In genomic region chr3:110626652-110627101, GRCh38 we compare ENCODE assay signal across 8 cellular contexts.
DNase-seq lines count a peak whose midpoint lies in the region; ATAC-seq and TF ChIP-seq lines count a peak whose summit lies in the region.
"Not testable (repeated sequence)": the region's sequence is repeated elsewhere in the genome, so short reads cannot be mapped to it uniquely, and the experiment has no call there.

No MANE protein-coding gene starts in this region.

- CTCF ChIA-PET in CD4-positive, alpha-beta memory T cell (lab: Charles Lee; ENCODE audit: partially characterized antibody): not testable (repeated sequence)

- POLR2A ChIA-PET in CD4-positive, alpha-beta memory T cell (lab: Charles Lee; ENCODE audit: partially characterized antibody): not testable (repeated sequence)

- not testable (repeated sequence) for H3K9ac ChIP-seq in KMS-11; mesendoderm (ENCODE audit: low read length)

- H4K20me1 ChIP-seq in KMS-11 (ENCODE audit: insufficient read depth): not testable (repeated sequence)

- H3K27ac Mint-ChIP-seq in CD4-positive, alpha-beta memory T cell: peak overlapping the region in 6 of 7 donors; percentile 5 to 88 (median 70)
- H3K27ac Mint-ChIP-seq in T-helper 2 cell treated with Interferon-gamma antibody and Interleukin-4, amounts not matched to agents 5 μg/mL and 100 μg/mL, for 36 hours: not testable (repeated sequence)
- H3K27ac Mint-ChIP-seq in activated T-helper 17 cell treated with anti-CD3 and anti-CD28 coated beads, Interleukin-2, amount 50 U/mL, for 72 hours: peak overlapping the region; percentile 37
- peak overlapping the region; percentile 32 for H3K27ac Mint-ChIP-seq in stimulated activated naive B cell treated with anti-CD40 and anti-IgM and Interleukin-4, amounts not matched to agents 10 μg/mL and 1 μg/mL and 100 μg/mL, for 72 hours

- H3K56ac ChIP-seq in mesendoderm (ENCODE audit: low read length): not testable (repeated sequence)

- not testable (repeated sequence) for H3K9me3 Mint-ChIP-seq in CD4-positive, alpha-beta memory T cell; T-helper 2 cell treated with Interferon-gamma antibody and Interleukin-4, amounts not matched to agents 5 μg/mL and 100 μg/mL, for 36 hours; activated T-helper 17 cell treated with anti-CD3 and anti-CD28 coated beads, Interleukin-2, amount 50 U/mL, for 72 hours; stimulated activated naive B cell treated with anti-CD40 and anti-IgM and Interleukin-4, amounts not matched to agents 10 μg/mL and 1 μg/mL and 100 μg/mL, for 72 hours

- H3K27me3 Mint-ChIP-seq in CD4-positive, alpha-beta memory T cell; T-helper 2 cell treated with Interferon-gamma antibody and Interleukin-4, amounts not matched to agents 5 μg/mL and 100 μg/mL, for 36 hours (ENCODE audit: low read depth); activated T-helper 17 cell treated with anti-CD3 and anti-CD28 coated beads, Interleukin-2, amount 50 U/mL, for 72 hours; stimulated activated naive B cell treated with anti-CD40 and anti-IgM and Interleukin-4, amounts not matched to agents 10 μg/mL and 1 μg/mL and 100 μg/mL, for 72 hours: not testable (repeated sequence)

- ATAC-seq in GM18909 (IDR thresholded peaks at IDR 0.05; ENCODE audit: poor library complexity, unreplicated experiment): peak; percentile 38
- peak; percentile 55 for ATAC-seq in activated T-helper 17 cell treated with anti-CD3 and anti-CD28 coated beads, Interleukin-2, amount 50 U/mL, for 72 hours (replicated peaks)
- ATAC-seq in stimulated activated naive B cell treated with anti-CD40 and anti-IgM and Interleukin-4, amounts not matched to agents 10 μg/mL and 1 μg/mL and 100 μg/mL, for 72 hours (replicated peaks): peak; percentile 48 to 50

- not testable (repeated sequence) for H3K4ac ChIP-seq in mesendoderm (ENCODE audit: low read depth, low read length)

- H3K36me3 Mint-ChIP-seq in CD4-positive, alpha-beta memory T cell; T-helper 2 cell treated with Interferon-gamma antibody and Interleukin-4, amounts not matched to agents 5 μg/mL and 100 μg/mL, for 36 hours (ENCODE audit: low read depth); activated T-helper 17 cell treated with anti-CD3 and anti-CD28 coated beads, Interleukin-2, amount 50 U/mL, for 72 hours (ENCODE audit: low read depth); stimulated activated naive B cell treated with anti-CD40 and anti-IgM and Interleukin-4, amounts not matched to agents 10 μg/mL and 1 μg/mL and 100 μg/mL, for 72 hours: not testable (repeated sequence)

- WGBS in mesendoderm (ENCODE audit: extremely low coverage, insufficient coverage, low lambda C conversion rate): no CpG with 5 or more reads among the region's 5 CpGs

- H3K36me3 ChIP-seq in CD4-positive, alpha-beta memory T cell (ENCODE audit: insufficient read depth, low read length); KMS-11 (ENCODE audit: insufficient read depth); effector memory CD4-positive, alpha-beta T cell (ENCODE audit: control insufficient read depth, insufficient read depth, low read length); mesendoderm (ENCODE audit: control insufficient read depth, insufficient read depth, low read length): not testable (repeated sequence)

- not testable (repeated sequence) for TF ChIP-seq CTCF in KMS-11 (conservative IDR thresholded peaks at IDR 0.05; ENCODE audit: low read depth, low read length)

- H2BK120ac ChIP-seq in mesendoderm (ENCODE audit: low read depth, low read length): not testable (repeated sequence)

- not testable (repeated sequence) for H2BK15ac ChIP-seq in mesendoderm (replicated peaks; ENCODE audit: low read depth)

- H2BK5ac ChIP-seq in mesendoderm (ENCODE audit: low read length): not testable (repeated sequence)

- peak overlapping the region; percentile 8 for H2AFZ ChIP-seq in KMS-11 (ENCODE audit: low read depth)

- peak in 4 of 5 donors; percentile 11 to 29 (median 17) for DNase-seq in CD4-positive, alpha-beta memory T cell
- DNase-seq in T-helper 2 cell treated with Interferon-gamma antibody and Interleukin-4, amounts not matched to agents 5 μg/mL and 100 μg/mL, for 36 hours (ENCODE audit: low spot score); mesendoderm; stimulated activated naive B cell treated with anti-CD40 and anti-IgM and Interleukin-4, amounts not matched to agents 10 μg/mL and 1 μg/mL and 100 μg/mL, for 72 hours: not testable (repeated sequence)
- peak in 1 of 3 donors; percentile 5 for DNase-seq in effector memory CD4-positive, alpha-beta T cell

- not testable (repeated sequence) for H3K79me1 ChIP-seq in mesendoderm (ENCODE audit: low read length)

- not testable (repeated sequence) for H4K5ac ChIP-seq in mesendoderm (ENCODE audit: low read length)

- intact Hi-C loops in CD4-positive, alpha-beta memory T cell (cut with micrococcal nuclease): not testable (repeated sequence)

- H3K23ac ChIP-seq in mesendoderm (ENCODE audit: low read length): not testable (repeated sequence)

- not testable (repeated sequence) for H4K8ac ChIP-seq in mesendoderm (ENCODE audit: low read depth, low read length)

- not testable (repeated sequence) for H3K27me3 ChIP-seq in CD4-positive, alpha-beta memory T cell (ENCODE audit: insufficient read depth, low read length); KMS-11 (ENCODE audit: insufficient read depth, low read depth); effector memory CD4-positive, alpha-beta T cell (replicated peaks; ENCODE audit: control insufficient read depth, insufficient read depth, low read length, poor library complexity, severe bottlenecking); mesendoderm (ENCODE audit: insufficient read depth, low read length, poor library complexity)

- H3K4me1 ChIP-seq in CD4-positive, alpha-beta memory T cell (ENCODE audit: insufficient read depth, low read length): peaks cover 13% of the 10 kb centered on the region
- H3K4me1 ChIP-seq in KMS-11 (ENCODE audit: low read depth, poor library complexity, severe bottlenecking): peaks cover 62% of the 10 kb centered on the region
- not testable (repeated sequence) for H3K4me1 ChIP-seq in effector memory CD4-positive, alpha-beta T cell (ENCODE audit: control insufficient read depth, insufficient read depth, low read length, poor library complexity, severe bottlenecking); mesendoderm (ENCODE audit: control insufficient read depth, low read depth, low read length)

- not testable (repeated sequence) for H3K4me2 ChIP-seq in KMS-11; mesendoderm (ENCODE audit: low read length)

- H3K4me3 Mint-ChIP-seq in CD4-positive, alpha-beta memory T cell: peak overlapping the region; percentile 59 to 80 (median 75)
- peak overlapping the region; percentile 32 for H3K4me3 Mint-ChIP-seq in T-helper 2 cell treated with Interferon-gamma antibody and Interleukin-4, amounts not matched to agents 5 μg/mL and 100 μg/mL, for 36 hours
- peak overlapping the region; percentile 49 for H3K4me3 Mint-ChIP-seq in activated T-helper 17 cell treated with anti-CD3 and anti-CD28 coated beads, Interleukin-2, amount 50 U/mL, for 72 hours
- H3K4me3 Mint-ChIP-seq in stimulated activated naive B cell treated with anti-CD40 and anti-IgM and Interleukin-4, amounts not matched to agents 10 μg/mL and 1 μg/mL and 100 μg/mL, for 72 hours: peak overlapping the region; percentile 63 to 65

- H3K18ac ChIP-seq in mesendoderm (ENCODE audit: low read length): peak overlapping the region; percentile 9

- H3K27ac ChIP-seq in CD4-positive, alpha-beta memory T cell (ENCODE audit: low read depth, low read length); effector memory CD4-positive, alpha-beta T cell (ENCODE audit: insufficient read depth, low read length, poor library complexity, severe bottlenecking); mesendoderm (ENCODE audit: low read depth, low read length): not testable (repeated sequence)
- H3K27ac ChIP-seq in KMS-11: peak overlapping the region; percentile 27

- H2AK5ac ChIP-seq in mesendoderm (ENCODE audit: low read length): not testable (repeated sequence)

- H3K9me3 ChIP-seq in CD4-positive, alpha-beta memory T cell (ENCODE audit: control insufficient read depth in 1 of 2, low read length in 2 of 2); effector memory CD4-positive, alpha-beta T cell (ENCODE audit: control insufficient read depth, low read length): not testable (repeated sequence)

- peaks cover 13 to 44% (median 27%) of the 10 kb centered on the region in 4 donors for H3K4me1 Mint-ChIP-seq in CD4-positive, alpha-beta memory T cell
- H3K4me1 Mint-ChIP-seq in T-helper 2 cell treated with Interferon-gamma antibody and Interleukin-4, amounts not matched to agents 5 μg/mL and 100 μg/mL, for 36 hours (ENCODE audit: low read depth); stimulated activated naive B cell treated with anti-CD40 and anti-IgM and Interleukin-4, amounts not matched to agents 10 μg/mL and 1 μg/mL and 100 μg/mL, for 72 hours: not testable (repeated sequence)
- H3K4me1 Mint-ChIP-seq in activated T-helper 17 cell treated with anti-CD3 and anti-CD28 coated beads, Interleukin-2, amount 50 U/mL, for 72 hours: peaks cover 12% of the 10 kb centered on the region

- not testable (repeated sequence) for H3K4me3 ChIP-seq in CD4-positive, alpha-beta memory T cell (ENCODE audit: low read length in 2 of 2); KMS-11 (IDR thresholded peaks at IDR 0.05; ENCODE audit: insufficient read depth, low read depth, low read length); mesendoderm (ENCODE audit: low read length)
- H3K4me3 ChIP-seq in effector memory CD4-positive, alpha-beta T cell (ENCODE audit: insufficient read depth, low read depth, low read length, poor library complexity, severe bottlenecking): peak overlapping the region; percentile 20

- not testable (repeated sequence) for H3K79me2 ChIP-seq in KMS-11 (ENCODE audit: insufficient read depth, low read depth); mesendoderm (ENCODE audit: control insufficient read depth, insufficient read depth, low read length)
